ENCODE assay signal across 1 cellular context in genomic region chr4:16844796-16845586, GRCh38.
TF ChIP-seq lines count a peak whose summit lies in the region.

No MANE protein-coding gene starts in this region.

TF ChIP-seq in H1, 55 proteins besides CTCF, POLR2A, EP300 and RAD21 (continued from another document):
- TF ChIP-seq TCF12 (IDR thresholded peaks at IDR 0.05; ENCODE audit: low read depth, low read length): no peak
- no peak for TF ChIP-seq RXRA (IDR thresholded peaks at IDR 0.05; ENCODE audit: insufficient read depth, low read depth, low read length)
- TF ChIP-seq KDM1A (IDR thresholded peaks at IDR 0.05; ENCODE audit: borderline replicate concordance, low read length): no peak
- TF ChIP-seq GTF2F1 (IDR thresholded peaks at IDR 0.05; ENCODE audit: borderline replicate concordance, low read depth, low read length): no peak
- no peak for TF ChIP-seq SAP30 (IDR thresholded peaks at IDR 0.05; ENCODE audit: insufficient read depth, insufficient replicate concordance, low read length)
- TF ChIP-seq, protein P1, sequence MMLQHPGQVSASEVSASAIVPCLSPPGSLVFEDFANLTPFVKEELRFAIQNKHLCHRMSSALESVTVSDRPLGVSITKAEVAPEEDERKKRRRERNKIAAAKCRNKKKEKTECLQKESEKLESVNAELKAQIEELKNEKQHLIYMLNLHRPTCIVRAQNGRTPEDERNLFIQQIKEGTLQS (IDR thresholded peaks at IDR 0.05; ENCODE audit: insufficient read depth, low read depth, low read length): no peak
- TF ChIP-seq PHF8 (conservative IDR thresholded peaks at IDR 0.05; ENCODE audit: low read depth, low read length): no peak
- TF ChIP-seq ZNF274 (IDR thresholded peaks at IDR 0.05; ENCODE audit: borderline replicate concordance, extremely low read depth, low read length): no peak
- TF ChIP-seq FOSL1 (IDR thresholded peaks at IDR 0.05; ENCODE audit: insufficient read depth, low read depth, low read length): no peak
- TF ChIP-seq, protein P2, sequence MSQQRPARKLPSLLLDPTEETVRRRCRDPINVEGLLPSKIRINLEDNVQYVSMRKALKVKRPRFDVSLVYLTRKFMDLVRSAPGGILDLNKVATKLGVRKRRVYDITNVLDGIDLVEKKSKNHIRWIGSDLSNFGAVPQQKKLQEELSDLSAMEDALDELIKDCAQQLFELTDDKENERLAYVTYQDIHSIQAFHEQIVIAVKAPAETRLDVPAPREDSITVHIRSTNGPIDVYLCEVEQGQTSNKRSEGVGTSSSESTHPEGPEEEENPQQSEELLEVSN (IDR thresholded peaks at IDR 0.05): no peak
